ENCODE assay signal across 1 cellular context in genomic region chr19:46365561-46365960, GRCh38.
TF ChIP-seq lines count a peak whose summit lies in the region.

No MANE protein-coding gene starts in this region.

TF ChIP-seq in WTC11, 78 proteins besides CTCF, POLR2A, EP300 and RAD21 (continued from another document):
- TF ChIP-seq, protein P1, sequence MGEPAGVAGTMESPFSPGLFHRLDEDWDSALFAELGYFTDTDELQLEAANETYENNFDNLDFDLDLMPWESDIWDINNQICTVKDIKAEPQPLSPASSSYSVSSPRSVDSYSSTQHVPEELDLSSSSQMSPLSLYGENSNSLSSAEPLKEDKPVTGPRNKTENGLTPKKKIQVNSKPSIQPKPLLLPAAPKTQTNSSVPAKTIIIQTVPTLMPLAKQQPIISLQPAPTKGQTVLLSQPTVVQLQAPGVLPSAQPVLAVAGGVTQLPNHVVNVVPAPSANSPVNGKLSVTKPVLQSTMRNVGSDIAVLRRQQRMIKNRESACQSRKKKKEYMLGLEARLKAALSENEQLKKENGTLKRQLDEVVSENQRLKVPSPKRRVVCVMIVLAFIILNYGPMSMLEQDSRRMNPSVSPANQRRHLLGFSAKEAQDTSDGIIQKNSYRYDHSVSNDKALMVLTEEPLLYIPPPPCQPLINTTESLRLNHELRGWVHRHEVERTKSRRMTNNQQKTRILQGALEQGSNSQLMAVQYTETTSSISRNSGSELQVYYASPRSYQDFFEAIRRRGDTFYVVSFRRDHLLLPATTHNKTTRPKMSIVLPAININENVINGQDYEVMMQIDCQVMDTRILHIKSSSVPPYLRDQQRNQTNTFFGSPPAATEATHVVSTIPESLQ (CRISPR knock-in tag; IDR thresholded peaks at IDR 0.05) = no peak
- TF ChIP-seq, protein P2, sequence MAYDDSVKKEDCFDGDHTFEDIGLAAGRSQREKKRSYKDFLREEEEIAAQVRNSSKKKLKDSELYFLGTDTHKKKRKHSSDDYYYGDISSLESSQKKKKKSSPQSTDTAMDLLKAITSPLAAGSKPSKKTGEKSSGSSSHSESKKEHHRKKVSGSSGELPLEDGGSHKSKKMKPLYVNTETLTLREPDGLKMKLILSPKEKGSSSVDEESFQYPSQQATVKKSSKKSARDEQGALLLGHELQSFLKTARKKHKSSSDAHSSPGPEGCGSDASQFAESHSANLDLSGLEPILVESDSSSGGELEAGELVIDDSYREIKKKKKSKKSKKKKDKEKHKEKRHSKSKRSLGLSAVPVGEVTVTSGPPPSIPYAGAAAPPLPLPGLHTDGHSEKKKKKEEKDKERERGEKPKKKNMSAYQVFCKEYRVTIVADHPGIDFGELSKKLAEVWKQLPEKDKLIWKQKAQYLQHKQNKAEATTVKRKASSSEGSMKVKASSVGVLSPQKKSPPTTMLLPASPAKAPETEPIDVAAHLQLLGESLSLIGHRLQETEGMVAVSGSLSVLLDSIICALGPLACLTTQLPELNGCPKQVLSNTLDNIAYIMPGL (CRISPR knock-in tag; IDR thresholded peaks at IDR 0.05) = no peak
- TF ChIP-seq OVOL2 (CRISPR knock-in tag; IDR thresholded peaks at IDR 0.05; ENCODE audit: borderline replicate concordance) = no peak
- no peak for TF ChIP-seq HMGA2 (CRISPR knock-in tag; IDR thresholded peaks at IDR 0.05)
- TF ChIP-seq ZNF263 (CRISPR knock-in tag; IDR thresholded peaks at IDR 0.05; ENCODE audit: low read depth) = no peak
- TF ChIP-seq SMAD4 (CRISPR knock-in tag; IDR thresholded peaks at IDR 0.05) = no peak
- TF ChIP-seq PRRX2 (CRISPR knock-in tag; IDR thresholded peaks at IDR 0.05) = no peak
- TF ChIP-seq GRHL2 (CRISPR knock-in tag; IDR thresholded peaks at IDR 0.05; ENCODE audit: insufficient replicate concordance, severe bottlenecking) = no peak
- no peak for TF ChIP-seq NR2C2 (CRISPR knock-in tag; IDR thresholded peaks at IDR 0.05)
- TF ChIP-seq ZBTB21 (CRISPR knock-in tag; IDR thresholded peaks at IDR 0.05; ENCODE audit: borderline replicate concordance) = no peak
- no peak for TF ChIP-seq MXD4 (CRISPR knock-in tag; IDR thresholded peaks at IDR 0.05; ENCODE audit: borderline replicate concordance)
- TF ChIP-seq NR3C1 (CRISPR knock-in tag; conservative IDR thresholded peaks at IDR 0.05; ENCODE audit: low read depth) = no peak
- TF ChIP-seq, protein P3, sequence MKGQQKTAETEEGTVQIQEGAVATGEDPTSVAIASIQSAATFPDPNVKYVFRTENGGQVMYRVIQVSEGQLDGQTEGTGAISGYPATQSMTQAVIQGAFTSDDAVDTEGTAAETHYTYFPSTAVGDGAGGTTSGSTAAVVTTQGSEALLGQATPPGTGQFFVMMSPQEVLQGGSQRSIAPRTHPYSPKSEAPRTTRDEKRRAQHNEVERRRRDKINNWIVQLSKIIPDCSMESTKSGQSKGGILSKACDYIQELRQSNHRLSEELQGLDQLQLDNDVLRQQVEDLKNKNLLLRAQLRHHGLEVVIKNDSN (CRISPR knock-in tag; IDR thresholded peaks at IDR 0.05) = no peak
